In the genomic region with DNA sequence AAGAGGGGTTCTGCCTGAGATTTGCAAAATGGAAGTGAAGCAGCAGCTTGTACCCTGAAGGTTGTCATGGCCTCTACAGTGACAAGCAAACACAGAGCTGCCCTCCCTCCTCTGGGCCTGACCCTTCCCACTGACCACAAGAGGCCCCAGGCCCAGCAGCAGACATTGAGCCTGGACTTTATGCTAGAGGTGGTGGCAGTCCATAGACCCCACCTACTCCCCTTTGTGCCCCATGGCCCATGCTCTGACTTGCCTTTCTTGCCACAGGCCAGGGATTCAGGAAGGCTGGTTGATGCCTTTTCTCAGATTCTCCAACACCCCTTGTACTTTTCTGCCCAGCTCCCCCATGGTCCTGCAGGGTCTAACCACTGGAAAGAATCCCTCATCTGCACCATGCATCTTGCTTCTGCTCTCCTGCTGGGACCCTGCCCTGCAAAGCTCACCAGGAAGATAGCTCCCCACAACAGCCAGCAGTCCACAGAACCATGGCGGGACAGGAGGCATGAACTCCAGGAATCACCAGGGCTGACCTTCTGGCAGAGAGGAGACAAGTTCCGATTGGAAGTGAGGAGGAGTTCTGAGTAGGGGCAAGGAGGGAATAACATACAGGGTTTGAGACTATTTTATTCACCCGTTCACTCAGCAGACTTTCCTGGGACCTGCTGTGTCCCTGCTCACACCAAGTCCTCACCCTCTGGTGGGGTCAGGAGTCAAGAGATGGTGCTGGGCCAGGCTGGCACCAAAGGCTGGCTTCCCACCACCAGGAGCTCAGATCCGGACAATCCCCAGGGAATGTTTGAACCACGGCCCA, we compare ENCODE assay signal across 1 cellular context.
TF ChIP-seq lines count a peak whose summit lies in the region.

No MANE protein-coding gene starts in this region.

TF ChIP-seq in HepG2, 621 proteins besides CTCF, POLR2A, EP300 and RAD21 (continued from another document and continues in another):
- TF ChIP-seq, protein P1, sequence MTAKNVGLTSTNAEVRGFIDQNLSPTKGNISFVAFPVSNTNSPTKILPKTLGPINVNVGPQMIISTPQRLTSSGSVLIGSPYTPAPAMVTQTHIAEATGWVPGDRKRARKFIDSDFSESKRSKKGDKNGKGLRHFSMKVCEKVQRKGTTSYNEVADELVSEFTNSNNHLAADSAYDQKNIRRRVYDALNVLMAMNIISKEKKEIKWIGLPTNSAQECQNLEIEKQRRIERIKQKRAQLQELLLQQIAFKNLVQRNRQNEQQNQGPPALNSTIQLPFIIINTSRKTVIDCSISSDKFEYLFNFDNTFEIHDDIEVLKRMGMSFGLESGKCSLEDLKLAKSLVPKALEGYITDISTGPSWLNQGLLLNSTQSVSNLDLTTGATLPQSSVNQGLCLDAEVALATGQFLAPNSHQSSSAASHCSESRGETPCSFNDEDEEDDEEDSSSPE (CRISPR knock-in tag; IDR thresholded peaks at IDR 0.05): no peak
- no peak for TF ChIP-seq SRF (IDR thresholded peaks at IDR 0.05; ENCODE audit: low read depth, low read length)
- TF ChIP-seq ZNF660 (CRISPR knock-in tag; IDR thresholded peaks at IDR 0.05; ENCODE audit: borderline replicate concordance, low read depth): no peak
- TF ChIP-seq, protein P2, sequence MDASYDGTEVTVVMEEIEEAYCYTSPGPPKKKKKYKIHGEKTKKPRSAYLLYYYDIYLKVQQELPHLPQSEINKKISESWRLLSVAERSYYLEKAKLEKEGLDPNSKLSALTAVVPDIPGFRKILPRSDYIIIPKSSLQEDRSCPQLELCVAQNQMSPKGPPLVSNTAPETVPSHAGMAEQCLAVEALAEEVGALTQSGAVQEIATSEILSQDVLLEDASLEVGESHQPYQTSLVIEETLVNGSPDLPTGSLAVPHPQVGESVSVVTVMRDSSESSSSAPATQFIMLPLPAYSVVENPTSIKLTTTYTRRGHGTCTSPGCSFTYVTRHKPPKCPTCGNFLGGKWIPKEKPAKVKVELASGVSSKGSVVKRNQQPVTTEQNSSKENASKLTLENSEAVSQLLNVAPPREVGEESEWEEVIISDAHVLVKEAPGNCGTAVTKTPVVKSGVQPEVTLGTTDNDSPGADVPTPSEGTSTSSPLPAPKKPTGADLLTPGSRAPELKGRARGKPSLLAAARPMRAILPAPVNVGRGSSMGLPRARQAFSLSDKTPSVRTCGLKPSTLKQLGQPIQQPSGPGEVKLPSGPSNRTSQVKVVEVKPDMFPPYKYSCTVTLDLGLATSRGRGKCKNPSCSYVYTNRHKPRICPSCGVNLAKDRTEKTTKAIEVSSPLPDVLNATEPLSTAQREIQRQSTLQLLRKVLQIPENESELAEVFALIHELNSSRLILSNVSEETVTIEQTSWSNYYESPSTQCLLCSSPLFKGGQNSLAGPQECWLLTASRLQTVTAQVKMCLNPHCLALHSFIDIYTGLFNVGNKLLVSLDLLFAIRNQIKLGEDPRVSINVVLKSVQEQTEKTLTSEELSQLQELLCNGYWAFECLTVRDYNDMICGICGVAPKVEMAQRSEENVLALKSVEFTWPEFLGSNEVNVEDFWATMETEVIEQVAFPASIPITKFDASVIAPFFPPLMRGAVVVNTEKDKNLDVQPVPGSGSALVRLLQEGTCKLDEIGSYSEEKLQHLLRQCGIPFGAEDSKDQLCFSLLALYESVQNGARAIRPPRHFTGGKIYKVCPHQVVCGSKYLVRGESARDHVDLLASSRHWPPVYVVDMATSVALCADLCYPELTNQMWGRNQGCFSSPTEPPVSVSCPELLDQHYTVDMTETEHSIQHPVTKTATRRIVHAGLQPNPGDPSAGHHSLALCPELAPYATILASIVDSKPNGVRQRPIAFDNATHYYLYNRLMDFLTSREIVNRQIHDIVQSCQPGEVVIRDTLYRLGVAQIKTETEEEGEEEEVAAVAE (CRISPR knock-in tag; IDR thresholded peaks at IDR 0.05; ENCODE audit: borderline replicate concordance): no peak
- TF ChIP-seq SALL1 (CRISPR knock-in tag; IDR thresholded peaks at IDR 0.05): peak; percentile 34; the same call in 1 of the 2 replicates
- TF ChIP-seq, protein P3, sequence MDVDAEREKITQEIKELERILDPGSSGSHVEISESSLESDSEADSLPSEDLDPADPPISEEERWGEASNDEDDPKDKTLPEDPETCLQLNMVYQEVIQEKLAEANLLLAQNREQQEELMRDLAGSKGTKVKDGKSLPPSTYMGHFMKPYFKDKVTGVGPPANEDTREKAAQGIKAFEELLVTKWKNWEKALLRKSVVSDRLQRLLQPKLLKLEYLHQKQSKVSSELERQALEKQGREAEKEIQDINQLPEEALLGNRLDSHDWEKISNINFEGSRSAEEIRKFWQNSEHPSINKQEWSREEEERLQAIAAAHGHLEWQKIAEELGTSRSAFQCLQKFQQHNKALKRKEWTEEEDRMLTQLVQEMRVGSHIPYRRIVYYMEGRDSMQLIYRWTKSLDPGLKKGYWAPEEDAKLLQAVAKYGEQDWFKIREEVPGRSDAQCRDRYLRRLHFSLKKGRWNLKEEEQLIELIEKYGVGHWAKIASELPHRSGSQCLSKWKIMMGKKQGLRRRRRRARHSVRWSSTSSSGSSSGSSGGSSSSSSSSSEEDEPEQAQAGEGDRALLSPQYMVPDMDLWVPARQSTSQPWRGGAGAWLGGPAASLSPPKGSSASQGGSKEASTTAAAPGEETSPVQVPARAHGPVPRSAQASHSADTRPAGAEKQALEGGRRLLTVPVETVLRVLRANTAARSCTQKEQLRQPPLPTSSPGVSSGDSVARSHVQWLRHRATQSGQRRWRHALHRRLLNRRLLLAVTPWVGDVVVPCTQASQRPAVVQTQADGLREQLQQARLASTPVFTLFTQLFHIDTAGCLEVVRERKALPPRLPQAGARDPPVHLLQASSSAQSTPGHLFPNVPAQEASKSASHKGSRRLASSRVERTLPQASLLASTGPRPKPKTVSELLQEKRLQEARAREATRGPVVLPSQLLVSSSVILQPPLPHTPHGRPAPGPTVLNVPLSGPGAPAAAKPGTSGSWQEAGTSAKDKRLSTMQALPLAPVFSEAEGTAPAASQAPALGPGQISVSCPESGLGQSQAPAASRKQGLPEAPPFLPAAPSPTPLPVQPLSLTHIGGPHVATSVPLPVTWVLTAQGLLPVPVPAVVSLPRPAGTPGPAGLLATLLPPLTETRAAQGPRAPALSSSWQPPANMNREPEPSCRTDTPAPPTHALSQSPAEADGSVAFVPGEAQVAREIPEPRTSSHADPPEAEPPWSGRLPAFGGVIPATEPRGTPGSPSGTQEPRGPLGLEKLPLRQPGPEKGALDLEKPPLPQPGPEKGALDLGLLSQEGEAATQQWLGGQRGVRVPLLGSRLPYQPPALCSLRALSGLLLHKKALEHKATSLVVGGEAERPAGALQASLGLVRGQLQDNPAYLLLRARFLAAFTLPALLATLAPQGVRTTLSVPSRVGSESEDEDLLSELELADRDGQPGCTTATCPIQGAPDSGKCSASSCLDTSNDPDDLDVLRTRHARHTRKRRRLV (CRISPR knock-in tag; IDR thresholded peaks at IDR 0.05): no peak
- no peak for TF ChIP-seq RFX1 (IDR thresholded peaks at IDR 0.05)
- TF ChIP-seq, protein P4, sequence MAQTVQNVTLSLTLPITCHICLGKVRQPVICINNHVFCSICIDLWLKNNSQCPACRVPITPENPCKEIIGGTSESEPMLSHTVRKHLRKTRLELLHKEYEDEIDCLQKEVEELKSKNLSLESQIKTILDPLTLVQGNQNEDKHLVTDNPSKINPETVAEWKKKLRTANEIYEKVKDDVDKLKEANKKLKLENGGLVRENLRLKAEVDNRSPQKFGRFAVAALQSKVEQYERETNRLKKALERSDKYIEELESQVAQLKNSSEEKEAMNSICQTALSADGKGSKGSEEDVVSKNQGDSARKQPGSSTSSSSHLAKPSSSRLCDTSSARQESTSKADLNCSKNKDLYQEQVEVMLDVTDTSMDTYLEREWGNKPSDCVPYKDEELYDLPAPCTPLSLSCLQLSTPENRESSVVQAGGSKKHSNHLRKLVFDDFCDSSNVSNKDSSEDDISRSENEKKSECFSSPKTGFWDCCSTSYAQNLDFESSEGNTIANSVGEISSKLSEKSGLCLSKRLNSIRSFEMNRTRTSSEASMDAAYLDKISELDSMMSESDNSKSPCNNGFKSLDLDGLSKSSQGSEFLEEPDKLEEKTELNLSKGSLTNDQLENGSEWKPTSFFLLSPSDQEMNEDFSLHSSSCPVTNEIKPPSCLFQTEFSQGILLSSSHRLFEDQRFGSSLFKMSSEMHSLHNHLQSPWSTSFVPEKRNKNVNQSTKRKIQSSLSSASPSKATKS (CRISPR knock-in tag; IDR thresholded peaks at IDR 0.05): no peak
- TF ChIP-seq ZNF562 (CRISPR knock-in tag; IDR thresholded peaks at IDR 0.05; ENCODE audit: borderline replicate concordance): no peak
- TF ChIP-seq MYNN (CRISPR knock-in tag; IDR thresholded peaks at IDR 0.05; ENCODE audit: low read depth): no peak
- TF ChIP-seq, protein P5, sequence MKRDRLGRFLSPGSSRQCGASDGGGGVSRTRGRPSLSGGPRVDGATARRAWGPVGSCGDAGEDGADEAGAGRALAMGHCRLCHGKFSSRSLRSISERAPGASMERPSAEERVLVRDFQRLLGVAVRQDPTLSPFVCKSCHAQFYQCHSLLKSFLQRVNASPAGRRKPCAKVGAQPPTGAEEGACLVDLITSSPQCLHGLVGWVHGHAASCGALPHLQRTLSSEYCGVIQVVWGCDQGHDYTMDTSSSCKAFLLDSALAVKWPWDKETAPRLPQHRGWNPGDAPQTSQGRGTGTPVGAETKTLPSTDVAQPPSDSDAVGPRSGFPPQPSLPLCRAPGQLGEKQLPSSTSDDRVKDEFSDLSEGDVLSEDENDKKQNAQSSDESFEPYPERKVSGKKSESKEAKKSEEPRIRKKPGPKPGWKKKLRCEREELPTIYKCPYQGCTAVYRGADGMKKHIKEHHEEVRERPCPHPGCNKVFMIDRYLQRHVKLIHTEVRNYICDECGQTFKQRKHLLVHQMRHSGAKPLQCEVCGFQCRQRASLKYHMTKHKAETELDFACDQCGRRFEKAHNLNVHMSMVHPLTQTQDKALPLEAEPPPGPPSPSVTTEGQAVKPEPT (CRISPR knock-in tag; IDR thresholded peaks at IDR 0.05; ENCODE audit: low read depth): no peak
- no peak for TF ChIP-seq ZBTB8A (CRISPR knock-in tag; IDR thresholded peaks at IDR 0.05; ENCODE audit: borderline replicate concordance, low read depth)
- TF ChIP-seq KLF15 (CRISPR knock-in tag; IDR thresholded peaks at IDR 0.05; ENCODE audit: borderline replicate concordance): no peak
- TF ChIP-seq, protein P6, sequence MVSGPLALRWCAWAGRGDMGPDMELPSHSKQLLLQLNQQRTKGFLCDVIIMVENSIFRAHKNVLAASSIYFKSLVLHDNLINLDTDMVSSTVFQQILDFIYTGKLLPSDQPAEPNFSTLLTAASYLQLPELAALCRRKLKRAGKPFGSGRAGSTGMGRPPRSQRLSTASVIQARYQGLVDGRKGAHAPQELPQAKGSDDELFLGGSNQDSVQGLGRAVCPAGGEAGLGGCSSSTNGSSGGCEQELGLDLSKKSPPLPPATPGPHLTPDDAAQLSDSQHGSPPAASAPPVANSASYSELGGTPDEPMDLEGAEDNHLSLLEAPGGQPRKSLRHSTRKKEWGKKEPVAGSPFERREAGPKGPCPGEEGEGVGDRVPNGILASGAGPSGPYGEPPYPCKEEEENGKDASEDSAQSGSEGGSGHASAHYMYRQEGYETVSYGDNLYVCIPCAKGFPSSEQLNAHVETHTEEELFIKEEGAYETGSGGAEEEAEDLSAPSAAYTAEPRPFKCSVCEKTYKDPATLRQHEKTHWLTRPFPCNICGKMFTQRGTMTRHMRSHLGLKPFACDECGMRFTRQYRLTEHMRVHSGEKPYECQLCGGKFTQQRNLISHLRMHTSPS (CRISPR knock-in tag; IDR thresholded peaks at IDR 0.05; ENCODE audit: low read depth): no peak
- TF ChIP-seq HCFC1 (IDR thresholded peaks at IDR 0.05; ENCODE audit: low read depth, low read length): no peak
- TF ChIP-seq KAT7 (CRISPR knock-in tag; IDR thresholded peaks at IDR 0.05; ENCODE audit: borderline replicate concordance): no peak
- TF ChIP-seq TAF15 (IDR thresholded peaks at IDR 0.05; ENCODE audit: low read depth, low read length, poor library complexity, severe bottlenecking): no peak
- no peak for TF ChIP-seq ZNF775 (CRISPR knock-in tag; IDR thresholded peaks at IDR 0.05; ENCODE audit: borderline replicate concordance)
- TF ChIP-seq, protein P7, sequence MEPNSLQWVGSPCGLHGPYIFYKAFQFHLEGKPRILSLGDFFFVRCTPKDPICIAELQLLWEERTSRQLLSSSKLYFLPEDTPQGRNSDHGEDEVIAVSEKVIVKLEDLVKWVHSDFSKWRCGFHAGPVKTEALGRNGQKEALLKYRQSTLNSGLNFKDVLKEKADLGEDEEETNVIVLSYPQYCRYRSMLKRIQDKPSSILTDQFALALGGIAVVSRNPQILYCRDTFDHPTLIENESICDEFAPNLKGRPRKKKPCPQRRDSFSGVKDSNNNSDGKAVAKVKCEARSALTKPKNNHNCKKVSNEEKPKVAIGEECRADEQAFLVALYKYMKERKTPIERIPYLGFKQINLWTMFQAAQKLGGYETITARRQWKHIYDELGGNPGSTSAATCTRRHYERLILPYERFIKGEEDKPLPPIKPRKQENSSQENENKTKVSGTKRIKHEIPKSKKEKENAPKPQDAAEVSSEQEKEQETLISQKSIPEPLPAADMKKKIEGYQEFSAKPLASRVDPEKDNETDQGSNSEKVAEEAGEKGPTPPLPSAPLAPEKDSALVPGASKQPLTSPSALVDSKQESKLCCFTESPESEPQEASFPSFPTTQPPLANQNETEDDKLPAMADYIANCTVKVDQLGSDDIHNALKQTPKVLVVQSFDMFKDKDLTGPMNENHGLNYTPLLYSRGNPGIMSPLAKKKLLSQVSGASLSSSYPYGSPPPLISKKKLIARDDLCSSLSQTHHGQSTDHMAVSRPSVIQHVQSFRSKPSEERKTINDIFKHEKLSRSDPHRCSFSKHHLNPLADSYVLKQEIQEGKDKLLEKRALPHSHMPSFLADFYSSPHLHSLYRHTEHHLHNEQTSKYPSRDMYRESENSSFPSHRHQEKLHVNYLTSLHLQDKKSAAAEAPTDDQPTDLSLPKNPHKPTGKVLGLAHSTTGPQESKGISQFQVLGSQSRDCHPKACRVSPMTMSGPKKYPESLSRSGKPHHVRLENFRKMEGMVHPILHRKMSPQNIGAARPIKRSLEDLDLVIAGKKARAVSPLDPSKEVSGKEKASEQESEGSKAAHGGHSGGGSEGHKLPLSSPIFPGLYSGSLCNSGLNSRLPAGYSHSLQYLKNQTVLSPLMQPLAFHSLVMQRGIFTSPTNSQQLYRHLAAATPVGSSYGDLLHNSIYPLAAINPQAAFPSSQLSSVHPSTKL (CRISPR knock-in tag; IDR thresholded peaks at IDR 0.05): 0 out of 2 replicates have a peak, but pooled peaks have one; percentile 10
- TF ChIP-seq SOX6 (IDR thresholded peaks at IDR 0.05): no peak
- 0 out of 2 replicates have a peak, but pooled peaks have one; percentile 32 for TF ChIP-seq SOX6 (CRISPR knock-in tag; IDR thresholded peaks at IDR 0.05)
- TF ChIP-seq CBX5 (CRISPR knock-in tag; IDR thresholded peaks at IDR 0.05; ENCODE audit: borderline replicate concordance): no peak
- TF ChIP-seq ZFP41 (CRISPR knock-in tag; IDR thresholded peaks at IDR 0.05; ENCODE audit: borderline replicate concordance): no peak
- no peak for TF ChIP-seq ARNTL (CRISPR knock-in tag; IDR thresholded peaks at IDR 0.05)
- peak; percentile 26; the same call in 1 of the 2 replicates for TF ChIP-seq SAP130 (CRISPR knock-in tag; IDR thresholded peaks at IDR 0.05; ENCODE audit: low read depth)
- TF ChIP-seq GATAD2A (CRISPR knock-in tag; IDR thresholded peaks at IDR 0.05): no peak
- TF ChIP-seq, protein P8, sequence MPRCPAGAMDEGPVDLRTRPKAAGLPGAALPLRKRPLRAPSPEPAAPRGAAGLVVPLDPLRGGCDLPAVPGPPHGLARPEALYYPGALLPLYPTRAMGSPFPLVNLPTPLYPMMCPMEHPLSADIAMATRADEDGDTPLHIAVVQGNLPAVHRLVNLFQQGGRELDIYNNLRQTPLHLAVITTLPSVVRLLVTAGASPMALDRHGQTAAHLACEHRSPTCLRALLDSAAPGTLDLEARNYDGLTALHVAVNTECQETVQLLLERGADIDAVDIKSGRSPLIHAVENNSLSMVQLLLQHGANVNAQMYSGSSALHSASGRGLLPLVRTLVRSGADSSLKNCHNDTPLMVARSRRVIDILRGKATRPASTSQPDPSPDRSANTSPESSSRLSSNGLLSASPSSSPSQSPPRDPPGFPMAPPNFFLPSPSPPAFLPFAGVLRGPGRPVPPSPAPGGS (CRISPR knock-in tag; IDR thresholded peaks at IDR 0.05): no peak
- 0 out of 2 replicates have a peak, but pooled peaks have one; percentile 27 for TF ChIP-seq ZFX (CRISPR knock-in tag; IDR thresholded peaks at IDR 0.05; ENCODE audit: low read depth)
- peak; percentile 33; the same call in 1 of the 2 replicates for TF ChIP-seq POGZ (CRISPR knock-in tag; IDR thresholded peaks at IDR 0.05)
